ENCODE assay signal across 9 cellular contexts in the genomic region with DNA sequence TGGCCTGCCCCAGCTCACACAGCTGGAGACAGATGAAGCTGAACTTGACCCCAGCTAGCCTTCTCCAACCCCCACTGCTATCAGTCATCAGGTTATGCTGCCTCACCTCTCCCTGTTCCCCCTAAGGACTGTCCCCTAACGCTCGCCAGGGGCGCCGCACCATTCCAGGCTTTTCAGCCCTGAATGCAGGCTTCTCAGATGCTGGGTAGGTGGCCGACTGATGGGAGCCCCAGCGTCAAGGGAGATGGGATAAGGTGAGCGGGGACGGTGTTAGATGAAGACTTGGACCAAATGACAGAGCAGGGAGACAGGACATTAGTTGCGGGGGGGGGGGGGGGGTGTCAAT. TPM values are rescaled to one million over a fixed set of nuclear protein-coding genes. Genes with fewer than 3 reads are reported as not detected.
A peak's percentile ranks its signal among the peaks of the same experiment; 100 is the strongest.
DNase-seq lines count a peak whose midpoint lies in the region; ATAC-seq, FAIRE-seq and TF ChIP-seq lines count a peak whose summit lies in the region.
"Had no signal": no experiment of that assay in that cellular context is flagged by ENCODE, and none has a peak within 500 bp of the region (broad histone marks: within the 10 kb centered on the region; RNA-seq: fewer than 3 reads in every experiment).

No MANE protein-coding gene starts in this region.

- FAIRE-seq in GM12892 (lab: Jason Lieb, UNC): no peak

- peak overlapping the region; percentile 79 to 82 (median 81) for H3K4me3 Mint-ChIP-seq in nephron

- peaks cover 9% of the 10 kb centered on the region for H3K4me1 Mint-ChIP-seq in nephron

- H3K27me3 Mint-ChIP-seq in nephron (ENCODE audit: low read depth): peaks cover 37% of the 10 kb centered on the region

- H3K4me1 ChIP-seq in BLaER1 treated with 17β-estradiol and CSF1 and Interleukin-3, amounts not matched to agents 10 nM and 100 nM: peaks cover 0 to 41% (median 26%) of the 10 kb centered on the region in 10 experiments; a peak in 16 of 20 replicates
- H3K4me1 ChIP-seq in HUES48 (ENCODE audit: control insufficient read depth, insufficient read depth, low read length): peaks cover 4% of the 10 kb centered on the region; the same call in 1 of the 2 replicates
- no peaks in the 10 kb centered on the region for H3K4me1 ChIP-seq in mucosa of descending colon (ENCODE audit: low read depth)

- H3K4me3 ChIP-seq in BLaER1 treated with 17β-estradiol and CSF1 and Interleukin-3, amounts not matched to agents 10 nM and 100 nM: peak overlapping the region; percentile 48 to 73 (median 59); a peak in 18 of 20 replicates
- H3K4me3 ChIP-seq in HUES48 (ENCODE audit: low read depth, low read length) (0 out of 2 replicates have a peak overlapping the region, but pooled peaks have one; percentile 52), brain microvascular endothelial cell (ENCODE audit: low read depth, low read length) (peak overlapping the region; percentile 49), mucosa of descending colon (no peak overlapping the region)

- TF ChIP-seq POLR2A in GM12892 (IDR thresholded peaks at IDR 0.05; ENCODE audit: low read depth, low read length): no peak

- TF ChIP-seq CTCF in brain microvascular endothelial cell (IDR thresholded peaks at IDR 0.05; ENCODE audit: low read depth, low read length, missing control alignments): peak; percentile 11
- TF ChIP-seq CTCF in nephron (IDR thresholded peaks at IDR 0.05; ENCODE audit: unreplicated experiment in 3 of 3): no peak
- no peak for TF ChIP-seq CTCF in mucosa of descending colon (IDR thresholded peaks at IDR 0.05)

- H3K9ac ChIP-seq in BLaER1 treated with 17β-estradiol and CSF1 and Interleukin-3, amounts not matched to agents 10 nM and 100 nM: peak overlapping the region in 9 of 11 experiments; percentile 16 to 66 (median 59); a peak in 10 of 22 replicates
- H3K9ac ChIP-seq in HUES48 (ENCODE audit: low read depth, low read length): no peak overlapping the region

- H3K9me3 ChIP-seq in BLaER1 treated with 17β-estradiol and CSF1 and Interleukin-3, amounts not matched to agents 10 nM and 100 nM (replicated peaks in 1 of 11): no peaks in the 10 kb centered on the region
- H3K9me3 ChIP-seq in HUES48 (ENCODE audit: control insufficient read depth, insufficient read depth, low read length) (no peaks in the 10 kb centered on the region), mucosa of descending colon (no peaks in the 10 kb centered on the region)

- intact Hi-C loops in mucosa of descending colon (cut with DNase I, micrococcal nuclease): loop anchor here in 1 of 2 donors (10.0 kb wide), 1 partner anchor 450 kb away; no protein-coding TSS in a partner anchor

- no peaks in the 10 kb centered on the region for H3K36me3 Mint-ChIP-seq in nephron (ENCODE audit: low read depth)

- DNase-seq in brain microvascular endothelial cell (no peak), GM12892 (ENCODE audit: insufficient read length) (no peak), mucosa of descending colon (no peak), cerebellar nuclear complex (lab: John Stamatoyannopoulos, UW) (no peak)

- H3K27ac Mint-ChIP-seq in nephron: no peak overlapping the region

- H3K4me2 ChIP-seq in BLaER1 treated with 17β-estradiol and CSF1 and Interleukin-3, amounts not matched to agents 10 nM and 100 nM: peak overlapping the region; percentile 83 to 99 (median 93)

- H3K36me3 ChIP-seq in BLaER1 treated with 17β-estradiol and CSF1 and Interleukin-3, amounts not matched to agents 10 nM and 100 nM: no peaks in the 10 kb centered on the region
- no peaks in the 10 kb centered on the region for H3K36me3 ChIP-seq in HUES48 (ENCODE audit: control insufficient read depth, insufficient read depth, low read length)
- H3K36me3 ChIP-seq in brain microvascular endothelial cell (replicated peaks): no peaks in the 10 kb centered on the region
- H3K36me3 ChIP-seq in mucosa of descending colon (ENCODE audit: low read depth): no peaks in the 10 kb centered on the region

- ATAC-seq in mucosa of descending colon (no peak), HG02642 (IDR thresholded peaks at IDR 0.05; ENCODE audit: poor library complexity, unreplicated experiment) (no peak)

- H3K27ac ChIP-seq in BLaER1 treated with 17β-estradiol and CSF1 and Interleukin-3, amounts not matched to agents 10 nM and 100 nM: no peak overlapping the region
- H3K27ac ChIP-seq in HUES48 (ENCODE audit: low read depth, low read length) (no peak overlapping the region), brain microvascular endothelial cell (no peak overlapping the region)

- H4K20me1 ChIP-seq in BLaER1 treated with 17β-estradiol and CSF1 and Interleukin-3, amounts not matched to agents 10 nM and 100 nM: peaks cover 0 to 5% (median 0%) of the 10 kb centered on the region in 11 experiments; a peak in 2 of 22 replicates

- in situ Hi-C loops in brain microvascular endothelial cell (cut with HindIII; ENCODE audit: low pct_ligation_motif_present, low sequenced_read_pairs): no loop called here

- H3K9me3 Mint-ChIP-seq in nephron: no peaks in the 10 kb centered on the region

- no peaks in the 10 kb centered on the region; a peak in 1 of 22 replicates for H3K27me3 ChIP-seq in BLaER1 treated with 17β-estradiol and CSF1 and Interleukin-3, amounts not matched to agents 10 nM and 100 nM
- H3K27me3 ChIP-seq in HUES48 (ENCODE audit: control insufficient read depth, insufficient read depth, low read length) (peaks cover 6% of the 10 kb centered on the region), brain microvascular endothelial cell (replicated peaks) (no peaks in the 10 kb centered on the region)

RNA-seq across cellular contexts. Expression of a gene that starts 15.8 kb away (rescaled TPM):
- polyA plus RNA-seq in GM12892 (2012; ENCODE audit: missing spikeins): 0.08 TPM
- not detected for total RNA-seq in mucosa of descending colon
- total RNA-seq: RPMI7951 had no signal
